In the genomic region with DNA sequence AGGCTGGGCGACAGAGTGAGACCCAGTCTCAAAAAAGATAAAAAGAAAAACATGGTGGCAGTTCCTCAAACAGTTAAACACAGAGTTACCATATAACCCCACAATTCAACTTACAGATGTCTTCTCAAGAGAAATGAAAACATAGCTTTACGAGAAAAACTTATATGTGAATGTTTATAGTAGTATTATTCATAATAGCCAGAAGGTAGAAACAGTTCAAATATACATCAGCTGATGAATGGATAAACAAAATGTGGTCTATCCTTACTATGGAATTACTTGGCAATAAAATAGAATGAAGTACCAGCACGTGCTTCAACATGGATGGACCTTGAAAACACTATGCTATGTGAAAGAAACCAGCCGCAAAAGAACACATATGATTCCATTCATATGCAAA, we compare ENCODE assay signal across 25 cellular contexts.
"Had no signal": no experiment of that assay in that cellular context is flagged by ENCODE, and none has a peak within 500 bp of the region (broad histone marks: within the 10 kb centered on the region; RNA-seq: fewer than 3 reads in every experiment).

No MANE protein-coding gene starts in this region.

- H3K9me3 Mint-ChIP-seq: activated naive CD4-positive, alpha-beta T cell treated with anti-CD3 and anti-CD28 coated beads, Interleukin-2, amount 50 U/mL, for 24 hours; activated naive CD8-positive, alpha-beta T cell treated with anti-CD3 and anti-CD28 coated beads, Interleukin-2, amount 50 U/mL, for 24 hours; T-cell had no signal

- H3K27ac Mint-ChIP-seq: activated CD4-positive, alpha-beta T cell treated with anti-CD3 and anti-CD28 coated beads for 36 hours; activated CD8-positive, alpha-beta T cell treated with anti-CD3 and anti-CD28 coated beads, Interleukin-2, amount 10 ng/mL, durations not matched to agents 7 days and 5 days; activated naive CD4-positive, alpha-beta T cell treated with anti-CD3 and anti-CD28 coated beads, Interleukin-2, amount 50 U/mL, for 24 hours; activated naive CD8-positive, alpha-beta T cell treated with anti-CD3 and anti-CD28 coated beads, Interleukin-2, amount 50 U/mL, for 24 hours had no signal

- H3K4me1 ChIP-seq: ascending aorta had no signal

- H3K36me3 ChIP-seq: ascending aorta had no signal

- H3K36me3 Mint-ChIP-seq: activated naive CD4-positive, alpha-beta T cell treated with anti-CD3 and anti-CD28 coated beads, Interleukin-2, amount 50 U/mL, for 24 hours; T-cell had no signal

- H3K27ac ChIP-seq: ascending aorta, SK-N-MC, VCaP had no signal

- H3K4me3 ChIP-seq: ascending aorta, body of pancreas, SK-N-MC had no signal

- H3K27me3 ChIP-seq: ascending aorta, body of pancreas had no signal

- H3K9me3 ChIP-seq: ascending aorta, body of pancreas had no signal

- DNase-seq: activated CD4-positive, alpha-beta T cell treated with anti-CD3 and anti-CD28 coated beads for 36 hours; activated CD4-positive, alpha-beta T cell treated with anti-CD3 and anti-CD28 coated beads, Interleukin-2, amount 50 U/mL, for 4 hours; activated CD4-positive, CD25-positive, alpha-beta regulatory T cell; activated CD8-positive, alpha-beta memory T cell treated with anti-CD3 and anti-CD28 coated beads, Interleukin-2, amount 50 U/mL, for 48 hours; activated CD8-positive, alpha-beta T cell treated with anti-CD3 and anti-CD28 coated beads, Interleukin-2, amount 10 ng/mL, durations not matched to agents 7 days and 5 days; activated effector memory CD4-positive, alpha-beta T cell treated with Interleukin-2 at 50 U/mL for 16 hours; activated naive CD4-positive, alpha-beta T cell; activated naive CD8-positive, alpha-beta T cell treated with anti-CD3 and anti-CD28 coated beads, Interleukin-2, amount 50 U/mL, for 24 hours; activated T-cell treated with anti-CD3 and anti-CD28 coated beads, Interleukin-2, amount 50 U/mL, for 1 hour; amniotic stem cell; body of pancreas; NCI-H1048; NCI-H146; NCI-H187 treated with DMSO at 0.1 percent for 48 hours; NCI-H2081 treated with DMSO at 0.1 percent for 48 hours; NCI-H446; NCI-H524; T-cell; T-helper 2 cell; T1000 had no signal

- H3K4me3 Mint-ChIP-seq: activated CD4-positive, alpha-beta T cell treated with anti-CD3 and anti-CD28 coated beads for 36 hours; activated CD8-positive, alpha-beta T cell treated with anti-CD3 and anti-CD28 coated beads, Interleukin-2, amount 10 ng/mL, durations not matched to agents 7 days and 5 days; activated naive CD4-positive, alpha-beta T cell treated with anti-CD3 and anti-CD28 coated beads, Interleukin-2, amount 50 U/mL, for 24 hours; activated naive CD8-positive, alpha-beta T cell treated with anti-CD3 and anti-CD28 coated beads, Interleukin-2, amount 50 U/mL, for 24 hours; T-cell had no signal

- ATAC-seq: activated CD4-positive, alpha-beta T cell treated with anti-CD3 and anti-CD28 coated beads for 36 hours; activated CD8-positive, alpha-beta T cell treated with anti-CD3 and anti-CD28 coated beads, Interleukin-2, amount 10 ng/mL, durations not matched to agents 7 days and 5 days; activated naive CD8-positive, alpha-beta T cell treated with anti-CD3 and anti-CD28 coated beads, Interleukin-2, amount 50 U/mL, for 24 hours; body of pancreas; Right ventricle myocardium inferior; T-cell had no signal

- H3K27me3 Mint-ChIP-seq: activated CD4-positive, alpha-beta T cell treated with anti-CD3 and anti-CD28 coated beads for 36 hours; activated naive CD4-positive, alpha-beta T cell treated with anti-CD3 and anti-CD28 coated beads, Interleukin-2, amount 50 U/mL, for 24 hours; activated naive CD8-positive, alpha-beta T cell treated with anti-CD3 and anti-CD28 coated beads, Interleukin-2, amount 50 U/mL, for 24 hours; T-cell had no signal
